1 cellular context compared by ENCODE assay signal in the genomic region with DNA sequence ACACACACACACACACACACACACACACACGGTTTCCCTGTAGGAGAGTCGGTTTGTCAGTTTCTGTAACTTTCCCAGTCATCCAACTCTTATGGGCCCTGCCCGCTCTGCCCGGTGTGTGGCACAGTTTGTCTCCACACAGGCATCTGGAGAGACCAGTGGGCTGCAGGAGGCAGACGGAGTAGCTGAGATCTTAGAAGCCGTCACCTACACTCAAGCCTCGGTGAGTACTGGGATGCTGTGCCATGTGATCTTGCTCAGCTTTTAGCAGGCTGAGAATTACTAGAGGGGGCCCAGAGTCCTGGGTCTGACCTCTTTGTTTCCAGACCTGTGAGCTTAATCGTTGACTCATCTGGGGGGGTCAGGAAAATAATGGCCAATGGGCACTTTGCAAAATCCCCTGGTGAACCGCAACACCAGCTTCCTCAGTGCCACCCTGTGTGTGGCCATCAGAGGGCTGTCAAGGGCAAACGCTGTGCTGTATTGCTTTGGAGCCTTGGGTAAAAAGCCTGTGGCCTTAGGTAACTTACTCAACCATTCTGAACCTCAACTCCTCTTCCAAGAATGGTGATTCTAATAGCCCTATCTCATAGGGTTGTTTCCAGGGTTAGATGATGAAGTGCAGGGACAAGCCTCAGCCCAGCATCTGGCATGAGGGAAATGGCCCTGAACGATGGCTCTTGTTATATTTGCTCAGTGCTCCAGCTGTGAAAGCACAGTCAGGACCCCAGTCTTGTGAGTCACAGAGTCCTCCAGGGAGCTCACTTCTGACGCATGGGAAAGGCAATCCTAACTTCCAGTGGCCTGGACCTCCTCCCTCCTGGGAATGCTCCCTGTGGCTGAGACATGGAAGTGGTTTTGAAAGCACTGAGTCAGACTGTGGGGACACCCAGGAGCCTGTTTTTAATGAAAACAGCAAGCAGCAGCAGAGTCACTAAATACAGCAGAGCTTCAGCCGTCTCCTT.
TF ChIP-seq lines count a peak whose summit lies in the region.

No MANE protein-coding gene starts in this region.

TF ChIP-seq in Ishikawa, 13 proteins besides CTCF, POLR2A, EP300 and RAD21 (continued from another document):
- TF ChIP-seq ZBTB7A (IDR thresholded peaks at IDR 0.05; ENCODE audit: low read depth) (no peak), CREB1 (IDR thresholded peaks at IDR 0.05; ENCODE audit: low read depth) (no peak)
- TF ChIP-seq, protein P1, sequence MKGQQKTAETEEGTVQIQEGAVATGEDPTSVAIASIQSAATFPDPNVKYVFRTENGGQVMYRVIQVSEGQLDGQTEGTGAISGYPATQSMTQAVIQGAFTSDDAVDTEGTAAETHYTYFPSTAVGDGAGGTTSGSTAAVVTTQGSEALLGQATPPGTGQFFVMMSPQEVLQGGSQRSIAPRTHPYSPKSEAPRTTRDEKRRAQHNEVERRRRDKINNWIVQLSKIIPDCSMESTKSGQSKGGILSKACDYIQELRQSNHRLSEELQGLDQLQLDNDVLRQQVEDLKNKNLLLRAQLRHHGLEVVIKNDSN (IDR thresholded peaks at IDR 0.05) = no peak
